In the genomic region with DNA sequence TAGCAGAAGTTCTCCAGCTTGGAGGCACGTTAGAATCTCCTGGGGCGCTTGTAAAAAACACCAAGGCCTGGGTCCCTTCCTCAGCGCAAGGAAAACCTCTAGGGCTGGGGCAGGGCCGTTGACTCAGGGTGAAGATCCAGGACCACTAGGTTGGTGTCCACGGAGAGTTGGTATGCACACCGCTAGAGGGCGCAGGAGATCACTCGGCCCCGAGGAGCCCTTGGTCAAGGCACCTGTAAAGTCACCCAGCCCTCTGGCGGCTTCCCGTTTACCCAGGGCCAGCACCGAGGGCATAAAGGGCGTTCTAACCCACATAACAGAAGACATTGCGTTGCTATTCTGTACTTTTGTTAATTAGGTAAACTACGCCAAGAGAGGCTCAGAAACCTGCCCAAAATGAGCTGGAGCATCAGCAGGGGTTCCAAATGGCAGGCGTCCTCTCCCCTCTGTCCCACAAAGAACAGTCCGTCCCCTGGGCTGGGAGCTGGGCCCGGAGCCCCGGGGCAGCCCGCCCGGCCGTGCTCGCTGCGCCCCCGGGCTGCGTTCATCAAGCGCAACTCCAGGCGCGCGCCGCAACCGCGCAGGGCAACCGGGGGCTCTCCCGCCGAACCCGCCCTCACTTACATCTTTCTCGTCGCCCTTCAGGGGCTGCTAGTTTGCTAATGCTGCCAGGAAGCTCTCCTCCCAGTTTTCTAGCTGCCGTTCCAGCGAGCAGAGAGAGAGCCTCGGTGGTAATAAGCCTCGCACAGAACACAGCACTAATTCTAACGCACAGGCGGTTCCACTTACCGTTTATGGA, we compare ENCODE assay signal across 8 cellular contexts.
A peak's percentile ranks its signal among the peaks of the same experiment; 100 is the strongest.
DNase-seq lines count a peak whose midpoint lies in the region; ATAC-seq and TF ChIP-seq lines count a peak whose summit lies in the region.

No MANE protein-coding gene starts in this region.

- H3K27ac ChIP-seq in CD4-positive, alpha-beta T cell (ENCODE audit: low read depth, low read length), result no peak overlapping the region
- H3K27ac ChIP-seq in suprapubic skin, result no peak overlapping the region

- H3K27me3 Mint-ChIP-seq in CD4-positive, alpha-beta T cell, result peaks cover 52% of the 10 kb centered on the region

- H3K9me3 ChIP-seq in ES-I3 (ENCODE audit: control insufficient read depth, insufficient read depth, low read length), result no peaks in the 10 kb centered on the region
- H3K9me3 ChIP-seq in CD4-positive, alpha-beta T cell (ENCODE audit: control insufficient read depth, low read length), result no peaks in the 10 kb centered on the region
- H3K9me3 ChIP-seq in suprapubic skin, result no peaks in the 10 kb centered on the region

- 11% methylated on average over 10 of the region's 46 CpGs for WGBS in suprapubic skin

- peak; percentile 43 for DNase-seq in LoVo (ENCODE audit: low spot score)
- DNase-seq in activated CD4-positive, alpha-beta T cell treated with anti-CD3 and anti-CD28 coated beads, Interleukin-2, amount 50 U/mL, for 1 hour, result peak; percentile 4
- DNase-seq in head of caudate nucleus, result peak in 41 of 42 donors; percentile 13 to 83 (median 56)
- DNase-seq in sciatic nerve (ENCODE audit: low spot score), result peak; percentile 66
- DNase-seq in CD4-positive, alpha-beta T cell, result no peak
- no peak for DNase-seq in suprapubic skin (ENCODE audit: low spot score in 2 of 2)

- TF ChIP-seq POLR2A in suprapubic skin (IDR thresholded peaks at IDR 0.05), result no peak

- peak overlapping the region; percentile 63 for H3K9ac ChIP-seq in ES-I3 (ENCODE audit: low read depth, low read length)

- no peaks in the 10 kb centered on the region for H3K4me1 Mint-ChIP-seq in CD4-positive, alpha-beta T cell (ENCODE audit: low read depth)

- peaks cover 15% of the 10 kb centered on the region for H3K27me3 ChIP-seq in CD4-positive, alpha-beta T cell (ENCODE audit: control insufficient read depth, insufficient read depth, low read length)
- peaks cover 59% of the 10 kb centered on the region for H3K27me3 ChIP-seq in suprapubic skin

- CTCF ChIA-PET in CD4-positive, alpha-beta T cell (lab: Charles Lee), result no interaction called here

- no peak overlapping the region for H3K4me3 Mint-ChIP-seq in CD4-positive, alpha-beta T cell

- POLR2A ChIA-PET in CD4-positive, alpha-beta T cell (lab: Charles Lee), result no interaction called here

- no peak overlapping the region for H3K27ac Mint-ChIP-seq in CD4-positive, alpha-beta T cell

- H3K9me3 Mint-ChIP-seq in CD4-positive, alpha-beta T cell, result no peaks in the 10 kb centered on the region

- TF ChIP-seq CTCF in CD4-positive, alpha-beta T cell (IDR thresholded peaks at IDR 0.05), result no peak
- peak in 1 of 2 donors; percentile 44 for TF ChIP-seq CTCF in suprapubic skin (IDR thresholded peaks at IDR 0.05)

- H3K36me3 ChIP-seq in ES-I3 (ENCODE audit: insufficient read depth, low read length), result no peaks in the 10 kb centered on the region
- H3K36me3 ChIP-seq in suprapubic skin, result no peaks in the 10 kb centered on the region

- no peak for TF ChIP-seq EP300 in suprapubic skin (IDR thresholded peaks at IDR 0.05)

- H3K36me3 Mint-ChIP-seq in CD4-positive, alpha-beta T cell (ENCODE audit: low read depth), result no peaks in the 10 kb centered on the region

- no peak overlapping the region for H3K4me3 ChIP-seq in suprapubic skin

- H3K4me1 ChIP-seq in ES-I3 (ENCODE audit: insufficient read depth, low read length) (no peaks in the 10 kb centered on the region), suprapubic skin (peaks cover 6% of the 10 kb centered on the region)

- peak; percentile 67 for ATAC-seq in GM21619 (IDR thresholded peaks at IDR 0.05; ENCODE audit: unreplicated experiment)
- ATAC-seq in sciatic nerve, result no peak
- no peak for ATAC-seq in CD4-positive, alpha-beta T cell (ENCODE audit: poor library complexity)

- intact Hi-C loops in head of caudate nucleus (cut with DNase I), result loop anchor here (10.0 kb wide), 1 partner anchor 388 kb away; no protein-coding TSS in a partner anchor
- intact Hi-C loops in sciatic nerve (cut with DNase I), result no loop called here
- intact Hi-C loops in CD4-positive, alpha-beta T cell (cut with DNase I, micrococcal nuclease), result loop anchor here in 1 of 2 experiments (10.0 kb wide), 1 partner anchor 388 kb away; no protein-coding TSS in a partner anchor

Comparison
In these comparisons a context has a peak if more than half of its experiments do, and no peak if none do; other contexts are left out.
1. DNase-seq: peak in LoVo (single experiment), activated CD4-positive, alpha-beta T cell treated with anti-CD3 and anti-CD28 coated beads, Interleukin-2, amount 50 U/mL, for 1 hour (single experiment), head of caudate nucleus (41 of 42) and sciatic nerve (single experiment); none in CD4-positive, alpha-beta T cell (0 of 10) and suprapubic skin (0 of 2).